In genomic region chr20:7650481-7650880, GRCh38 we compare ENCODE assay signal across 18 cellular contexts.
A peak's percentile ranks its signal among the peaks of the same experiment; 100 is the strongest.
DNase-seq lines count a peak whose midpoint lies in the region; ATAC-seq and TF ChIP-seq lines count a peak whose summit lies in the region.
"Had no signal": no experiment of that assay in that cellular context is flagged by ENCODE, and none has a peak within 500 bp of the region (broad histone marks: within the 10 kb centered on the region; RNA-seq: fewer than 3 reads in every experiment).

No MANE protein-coding gene starts in this region.

- DNase-seq in cardiac muscle cell (ENCODE audit: low read depth in 1 of 2, low spot score in 1 of 2) (peak; percentile 2 to 36), Right ventricle myocardium inferior (ENCODE audit: missing footprints) (no peak), brain microvascular endothelial cell (peak; percentile 29), right atrium auricular region (ENCODE audit: low spot score) (peak; percentile 58), NCI-H226 (no peak), Caco-2 (no peak), cerebellar cortex (ENCODE audit: low spot score) (no peak)
- DNase-seq: activated CD4-positive, alpha-beta memory T cell treated with anti-CD3 and anti-CD28 coated beads, Interleukin-2, amount 10 ng/mL, durations not matched to agents 7 days and 5 days; effector CD8-positive, alpha-beta T cell; NCI-H1694 treated with DMSO at 0.1 percent for 48 hours had no signal

- intact Hi-C loops in Right ventricle myocardium inferior (cut with DNase I) = no loop called here
- intact Hi-C loops in Caco-2 (cut with micrococcal nuclease; ENCODE audit: unreplicated experiment) = no loop called here

- H3K9me3 ChIP-seq in cardiac muscle cell (ENCODE audit: low read depth) (no peaks in the 10 kb centered on the region), right atrium auricular region (no peaks in the 10 kb centered on the region), Caco-2 (no peaks in the 10 kb centered on the region)
- H3K9me3 ChIP-seq: body of pancreas, neutrophil, SJCRH30 had no signal

- H3K36me3 ChIP-seq in cardiac muscle cell (no peaks in the 10 kb centered on the region), brain microvascular endothelial cell (replicated peaks) (no peaks in the 10 kb centered on the region), right atrium auricular region (no peaks in the 10 kb centered on the region), Caco-2 (ENCODE audit: control insufficient read depth, insufficient read depth, low read length) (no peaks in the 10 kb centered on the region)
- H3K36me3 ChIP-seq: neutrophil, SJCRH30 had no signal

- H3K27ac ChIP-seq in cardiac muscle cell (no peak overlapping the region), brain microvascular endothelial cell (no peak overlapping the region), right atrium auricular region (peak overlapping the region in 1 of 2 donors; percentile 40)
- H3K27ac ChIP-seq: body of pancreas, neutrophil, SJCRH30 had no signal

- no peaks in the 10 kb centered on the region for H3K4me1 Mint-ChIP-seq in Caco-2 (ENCODE audit: low read depth, unreplicated experiment)
- H3K4me1 Mint-ChIP-seq: activated CD4-positive, alpha-beta memory T cell treated with anti-CD3 and anti-CD28 coated beads, Interleukin-2, amount 10 ng/mL, durations not matched to agents 7 days and 5 days had no signal

- no peaks in the 10 kb centered on the region for H3K9me3 Mint-ChIP-seq in Caco-2 (ENCODE audit: unreplicated experiment)

- H3K4me3 Mint-ChIP-seq in Caco-2 (ENCODE audit: unreplicated experiment) = no peak overlapping the region
- H3K4me3 Mint-ChIP-seq: activated CD4-positive, alpha-beta memory T cell treated with anti-CD3 and anti-CD28 coated beads, Interleukin-2, amount 10 ng/mL, durations not matched to agents 7 days and 5 days; stimulated activated naive CD8-positive, alpha-beta T cell treated with anti-CD3 and anti-CD28 coated beads, Interleukin-15, Interleukin-2, amounts not matched to agents 100 ng/mL and 50 ng/mL, for 24 hours had no signal

- H3K4me3 ChIP-seq in cardiac muscle cell (no peak overlapping the region), brain microvascular endothelial cell (ENCODE audit: low read depth, low read length) (no peak overlapping the region), right atrium auricular region (no peak overlapping the region), Caco-2 (ENCODE audit: low read depth, low read length) (no peak overlapping the region)
- H3K4me3 ChIP-seq: body of pancreas, lung, SJCRH30, skin epidermis had no signal

- H3K36me3 Mint-ChIP-seq in Caco-2 (ENCODE audit: insufficient read depth, unreplicated experiment) = no peaks in the 10 kb centered on the region

- POLR2A ChIA-PET in Caco-2 (lab: Charles Lee) = no interaction called here

- no peaks in the 10 kb centered on the region for H3K27me3 ChIP-seq in cardiac muscle cell
- H3K27me3 ChIP-seq in brain microvascular endothelial cell (replicated peaks) = no peaks in the 10 kb centered on the region
- no peaks in the 10 kb centered on the region for H3K27me3 ChIP-seq in right atrium auricular region
- no peaks in the 10 kb centered on the region for H3K27me3 ChIP-seq in Caco-2 (replicated peaks; ENCODE audit: control insufficient read depth, insufficient read depth, low read length)
- H3K27me3 ChIP-seq: body of pancreas, neutrophil, SJCRH30 had no signal

- in situ Hi-C loops in brain microvascular endothelial cell (cut with HindIII; ENCODE audit: low pct_ligation_motif_present, low sequenced_read_pairs) = no loop called here

- CTCF ChIA-PET in Caco-2 (lab: Charles Lee) = no interaction called here

- no peak overlapping the region for H3K27ac Mint-ChIP-seq in Caco-2 (ENCODE audit: unreplicated experiment)
- H3K27ac Mint-ChIP-seq: activated CD4-positive, alpha-beta memory T cell treated with anti-CD3 and anti-CD28 coated beads, Interleukin-2, amount 10 ng/mL, durations not matched to agents 7 days and 5 days; stimulated activated naive CD8-positive, alpha-beta T cell treated with anti-CD3 and anti-CD28 coated beads, Interleukin-15, Interleukin-2, amounts not matched to agents 100 ng/mL and 50 ng/mL, for 24 hours had no signal

- no peak for ATAC-seq in Right ventricle myocardium inferior
- ATAC-seq in HG03108 (IDR thresholded peaks at IDR 0.05; ENCODE audit: unreplicated experiment) = no peak
- ATAC-seq: body of pancreas, HCT116 had no signal

- H3K4me1 ChIP-seq in cardiac muscle cell (ENCODE audit: low read depth) (no peaks in the 10 kb centered on the region), right atrium auricular region (no peaks in the 10 kb centered on the region), Caco-2 (no peaks in the 10 kb centered on the region)
- H3K4me1 ChIP-seq: body of pancreas, SJCRH30 had no signal

- TF ChIP-seq CTCF in cardiac muscle cell (IDR thresholded peaks at IDR 0.05; ENCODE audit: low read depth, low read length) (no peak), brain microvascular endothelial cell (IDR thresholded peaks at IDR 0.05; ENCODE audit: low read depth, low read length, missing control alignments) (no peak), right atrium auricular region (IDR thresholded peaks at IDR 0.05) (no peak), Caco-2 (IDR thresholded peaks at IDR 0.05; ENCODE audit: insufficient read depth in 1 of 2, low read depth in 1 of 2, low read length in 1 of 2, severe bottlenecking in 1 of 2, unreplicated experiment in 1 of 2) (no peak)

- no TSS peak for BruUV-seq in Caco-2 (replicated peaks; lab: Mats Ljungman, UMichigan)

- H3K27me3 Mint-ChIP-seq in Caco-2 (ENCODE audit: insufficient read depth, unreplicated experiment) = peaks cover 12% of the 10 kb centered on the region
- H3K27me3 Mint-ChIP-seq: activated CD4-positive, alpha-beta memory T cell treated with anti-CD3 and anti-CD28 coated beads, Interleukin-2, amount 10 ng/mL, durations not matched to agents 7 days and 5 days; stimulated activated naive CD8-positive, alpha-beta T cell treated with anti-CD3 and anti-CD28 coated beads, Interleukin-15, Interleukin-2, amounts not matched to agents 100 ng/mL and 50 ng/mL, for 24 hours had no signal

Comparison
In these comparisons a context has a peak if more than half of its experiments do, and no peak if none do; other contexts are left out.
1. DNase-seq: peak in cardiac muscle cell (2 of 2), brain microvascular endothelial cell (single experiment) and right atrium auricular region (single experiment); none in Right ventricle myocardium inferior (single experiment), NCI-H226 (single experiment), Caco-2 (0 of 2) and cerebellar cortex (single experiment).